Comparison of ENCODE assay signal across 19 cellular contexts in genomic region chr6:157679605-157680580, GRCh38.
A peak's percentile ranks its signal among the peaks of the same experiment; 100 is the strongest.
DNase-seq lines count a peak whose midpoint lies in the region; ATAC-seq and TF ChIP-seq lines count a peak whose summit lies in the region.
"Had no signal": no experiment of that assay in that cellular context is flagged by ENCODE, and none has a peak within 500 bp of the region (broad histone marks: within the 10 kb centered on the region; RNA-seq: fewer than 3 reads in every experiment).

No MANE protein-coding gene starts in this region.

- no peaks in the 10 kb centered on the region for H3K4me1 Mint-ChIP-seq in WTC11
- H3K4me1 Mint-ChIP-seq: CD14-positive monocyte, GM23338 had no signal

- H3K9me3 ChIP-seq in SJCRH30 (replicated peaks) (no peaks in the 10 kb centered on the region), mucosa of descending colon (no peaks in the 10 kb centered on the region), stomach (no peaks in the 10 kb centered on the region)

- no peak for TF ChIP-seq CTCF in mucosa of descending colon (IDR thresholded peaks at IDR 0.05)
- no peak for TF ChIP-seq CTCF in stomach (IDR thresholded peaks at IDR 0.05)
- TF ChIP-seq CTCF in WTC11 (IDR thresholded peaks at IDR 0.05), result no peak

- H3K4me3 ChIP-seq in SJCRH30 (no peak overlapping the region), mucosa of descending colon (no peak overlapping the region), stomach (no peak overlapping the region)
- H3K4me3 ChIP-seq: GM23338 had no signal

- POLR2A ChIA-PET in HEK293T (lab: Yijun Ruan, JAX) (no interaction called here), WTC11 (lab: Charles Lee) (no interaction called here)

- intact Hi-C loops in mucosa of descending colon (cut with DNase I, micrococcal nuclease) (no loop called here), stomach (cut with DNase I; ENCODE audit: low total_unique reads) (no loop called here)

- H3K27ac ChIP-seq in SJCRH30, result no peak overlapping the region
- H3K27ac ChIP-seq in stomach, result no peak overlapping the region

- 84 to 92% (median 88%) methylated on average over 8 of the region's 8 CpGs for WGBS in stomach, 5 donors

- H3K4me1 ChIP-seq in SJCRH30 (peaks cover 35% of the 10 kb centered on the region), mucosa of descending colon (ENCODE audit: low read depth) (no peaks in the 10 kb centered on the region), stomach (peaks cover 4 to 24% (median 12%) of the 10 kb centered on the region in 4 donors)

- H3K27me3 Mint-ChIP-seq in WTC11 (ENCODE audit: low read depth), result 0 out of 2 replicates have a peak, but pooled peaks cover 2% of the 10 kb centered on the region

- no peaks in the 10 kb centered on the region for H3K27me3 ChIP-seq in SJCRH30
- no peaks in the 10 kb centered on the region for H3K27me3 ChIP-seq in stomach

- H3K36me3 ChIP-seq in SJCRH30 (no peaks in the 10 kb centered on the region), mucosa of descending colon (ENCODE audit: low read depth) (no peaks in the 10 kb centered on the region), stomach (no peaks in the 10 kb centered on the region)

- CTCF ChIA-PET in HEK293T (lab: Yijun Ruan, JAX), result no interaction called here
- CTCF ChIA-PET in WTC11 (lab: Charles Lee), result interaction anchor here (1.2 kb wide), 1 partner anchor 9 kb away, joined by 3 read pairs; no protein-coding TSS in a partner anchor

- no peaks in the 10 kb centered on the region for H3K9me3 Mint-ChIP-seq in WTC11
- H3K9me3 Mint-ChIP-seq: CD14-positive monocyte, GM23338 had no signal

- TF ChIP-seq EP300 in stomach (IDR thresholded peaks at IDR 0.05), result no peak

- H3K4me3 Mint-ChIP-seq in WTC11, result no peak overlapping the region
- H3K4me3 Mint-ChIP-seq: CD14-positive monocyte, GM23338 had no signal

- DNase-seq in HEK293T (ENCODE audit: extremely low spot score) (no peak), SJCRH30 (peak; percentile 71 to 77), fibroblast of gingiva (ENCODE audit: low read depth) (peak; percentile 52), retina (peak; percentile 49), mucosa of descending colon (no peak), stomach (no peak), WTC11 (ENCODE audit: low spot score) (no peak)
- DNase-seq: AML-193, DMS153, KG1, NCI-H1436 treated with DMSO at 0.1 percent for 48 hours, NCI-H2029 treated with DMSO at 0.1 percent for 48 hours, NCI-H510A had no signal

- no peaks in the 10 kb centered on the region for H3K36me3 Mint-ChIP-seq in WTC11
- H3K36me3 Mint-ChIP-seq: CD14-positive monocyte had no signal

- no peak for TF ChIP-seq POLR2A in stomach (IDR thresholded peaks at IDR 0.05)

- H3K27ac Mint-ChIP-seq in WTC11, result no peak overlapping the region
- H3K27ac Mint-ChIP-seq: CD14-positive monocyte, GM23338 had no signal

- ATAC-seq in mucosa of descending colon (no peak), HG03108 (IDR thresholded peaks at IDR 0.05; ENCODE audit: unreplicated experiment) (no peak), WTC11 (no peak)
- ATAC-seq: GM23338, Panc1, Right ventricle myocardium inferior, SK-N-SH treated with all-trans-retinoic acid at 6 μM for 48 hours had no signal

TF ChIP-seq in HEK293T, 16 proteins besides CTCF, POLR2A, EP300 and RAD21:
- no peak for TF ChIP-seq FOXA1 (IDR thresholded peaks at IDR 0.05)
- peak; percentile 72 for TF ChIP-seq PKNOX1 (IDR thresholded peaks at IDR 0.05)

TF ChIP-seq in WTC11, 78 proteins besides CTCF, POLR2A, EP300 and RAD21 (continues in another document):
- TF ChIP-seq JUN (CRISPR knock-in tag; IDR thresholded peaks at IDR 0.05), result no peak
- no peak for TF ChIP-seq GTF2I (CRISPR knock-in tag; conservative IDR thresholded peaks at IDR 0.05)
- no peak for TF ChIP-seq ATF1 (CRISPR knock-in tag; IDR thresholded peaks at IDR 0.05)
- TF ChIP-seq ERG (CRISPR knock-in tag; IDR thresholded peaks at IDR 0.05), result no peak
- no peak for TF ChIP-seq PRDM15 (CRISPR knock-in tag; IDR thresholded peaks at IDR 0.05)
- no peak for TF ChIP-seq CREB1 (CRISPR knock-in tag; IDR thresholded peaks at IDR 0.05)
- no peak for TF ChIP-seq ZNF512 (CRISPR knock-in tag; IDR thresholded peaks at IDR 0.05; ENCODE audit: borderline replicate concordance)
- TF ChIP-seq RELA (CRISPR knock-in tag; IDR thresholded peaks at IDR 0.05; ENCODE audit: borderline replicate concordance), result no peak
- no peak for TF ChIP-seq ZBTB43 (CRISPR knock-in tag; IDR thresholded peaks at IDR 0.05)
- no peak for TF ChIP-seq ZNF423 (CRISPR knock-in tag; IDR thresholded peaks at IDR 0.05)
- TF ChIP-seq FOXP4 (CRISPR knock-in tag; IDR thresholded peaks at IDR 0.05), result no peak

Comparison
In these comparisons a context has a peak if more than half of its experiments do, and no peak if none do; other contexts are left out.
1. DNase-seq: peak in SJCRH30 (2 of 2), fibroblast of gingiva (single experiment) and retina (single experiment); none in HEK293T (single experiment), mucosa of descending colon (0 of 3), stomach (single experiment) and WTC11 (single experiment).